Comparison of ENCODE assay signal across 7 cellular contexts in genomic region chr12:96648941-96649340, GRCh38.
"Had no signal": no experiment of that assay in that cellular context is flagged by ENCODE, and none has a peak within 500 bp of the region (broad histone marks: within the 10 kb centered on the region; RNA-seq: fewer than 3 reads in every experiment).

No MANE protein-coding gene starts in this region.

- H2AFZ ChIP-seq: GM23338 had no signal

- ATAC-seq: GM23338, HepG2, K562 had no signal

- DNase-seq: H9, HCEC 1CT, HFFc6 had no signal

- H3K4me2 ChIP-seq: GM23338 had no signal

- H3K4me3 ChIP-seq: GM23338, K562 had no signal

- H3K27ac ChIP-seq: HL-60 had no signal
